1 cellular context compared by ENCODE assay signal in genomic region chr1:61338899-61339298, GRCh38.
TF ChIP-seq lines count a peak whose summit lies in the region.

No MANE protein-coding gene starts in this region.

TF ChIP-seq in HepG2, 621 proteins besides CTCF, POLR2A, EP300 and RAD21 (continued from another document and continues in another):
- TF ChIP-seq, protein P1, sequence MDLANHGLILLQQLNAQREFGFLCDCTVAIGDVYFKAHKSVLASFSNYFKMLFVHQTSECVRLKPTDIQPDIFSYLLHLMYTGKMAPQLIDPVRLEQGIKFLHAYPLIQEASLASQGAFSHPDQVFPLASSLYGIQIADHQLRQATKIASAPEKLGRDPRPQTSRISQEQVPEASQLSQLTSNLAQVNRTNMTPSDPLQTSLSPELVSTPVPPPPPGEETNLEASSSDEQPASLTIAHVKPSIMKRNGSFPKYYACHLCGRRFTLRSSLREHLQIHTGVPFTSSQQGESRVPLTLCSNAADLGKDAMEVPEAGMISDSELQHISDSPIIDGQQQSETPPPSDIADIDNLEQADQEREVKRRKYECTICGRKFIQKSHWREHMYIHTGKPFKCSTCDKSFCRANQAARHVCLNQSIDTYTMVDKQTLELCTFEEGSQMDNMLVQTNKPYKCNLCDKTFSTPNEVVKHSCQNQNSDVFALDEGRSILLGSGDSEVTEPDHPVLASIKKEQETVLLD (CRISPR knock-in tag; IDR thresholded peaks at IDR 0.05; ENCODE audit: low read depth) = no peak
- no peak for TF ChIP-seq AGO1 (IDR thresholded peaks at IDR 0.05; ENCODE audit: low read depth, low read length, poor library complexity, severe bottlenecking)
- TF ChIP-seq SATB2 (CRISPR knock-in tag; IDR thresholded peaks at IDR 0.05) = no peak
- TF ChIP-seq, protein P2, sequence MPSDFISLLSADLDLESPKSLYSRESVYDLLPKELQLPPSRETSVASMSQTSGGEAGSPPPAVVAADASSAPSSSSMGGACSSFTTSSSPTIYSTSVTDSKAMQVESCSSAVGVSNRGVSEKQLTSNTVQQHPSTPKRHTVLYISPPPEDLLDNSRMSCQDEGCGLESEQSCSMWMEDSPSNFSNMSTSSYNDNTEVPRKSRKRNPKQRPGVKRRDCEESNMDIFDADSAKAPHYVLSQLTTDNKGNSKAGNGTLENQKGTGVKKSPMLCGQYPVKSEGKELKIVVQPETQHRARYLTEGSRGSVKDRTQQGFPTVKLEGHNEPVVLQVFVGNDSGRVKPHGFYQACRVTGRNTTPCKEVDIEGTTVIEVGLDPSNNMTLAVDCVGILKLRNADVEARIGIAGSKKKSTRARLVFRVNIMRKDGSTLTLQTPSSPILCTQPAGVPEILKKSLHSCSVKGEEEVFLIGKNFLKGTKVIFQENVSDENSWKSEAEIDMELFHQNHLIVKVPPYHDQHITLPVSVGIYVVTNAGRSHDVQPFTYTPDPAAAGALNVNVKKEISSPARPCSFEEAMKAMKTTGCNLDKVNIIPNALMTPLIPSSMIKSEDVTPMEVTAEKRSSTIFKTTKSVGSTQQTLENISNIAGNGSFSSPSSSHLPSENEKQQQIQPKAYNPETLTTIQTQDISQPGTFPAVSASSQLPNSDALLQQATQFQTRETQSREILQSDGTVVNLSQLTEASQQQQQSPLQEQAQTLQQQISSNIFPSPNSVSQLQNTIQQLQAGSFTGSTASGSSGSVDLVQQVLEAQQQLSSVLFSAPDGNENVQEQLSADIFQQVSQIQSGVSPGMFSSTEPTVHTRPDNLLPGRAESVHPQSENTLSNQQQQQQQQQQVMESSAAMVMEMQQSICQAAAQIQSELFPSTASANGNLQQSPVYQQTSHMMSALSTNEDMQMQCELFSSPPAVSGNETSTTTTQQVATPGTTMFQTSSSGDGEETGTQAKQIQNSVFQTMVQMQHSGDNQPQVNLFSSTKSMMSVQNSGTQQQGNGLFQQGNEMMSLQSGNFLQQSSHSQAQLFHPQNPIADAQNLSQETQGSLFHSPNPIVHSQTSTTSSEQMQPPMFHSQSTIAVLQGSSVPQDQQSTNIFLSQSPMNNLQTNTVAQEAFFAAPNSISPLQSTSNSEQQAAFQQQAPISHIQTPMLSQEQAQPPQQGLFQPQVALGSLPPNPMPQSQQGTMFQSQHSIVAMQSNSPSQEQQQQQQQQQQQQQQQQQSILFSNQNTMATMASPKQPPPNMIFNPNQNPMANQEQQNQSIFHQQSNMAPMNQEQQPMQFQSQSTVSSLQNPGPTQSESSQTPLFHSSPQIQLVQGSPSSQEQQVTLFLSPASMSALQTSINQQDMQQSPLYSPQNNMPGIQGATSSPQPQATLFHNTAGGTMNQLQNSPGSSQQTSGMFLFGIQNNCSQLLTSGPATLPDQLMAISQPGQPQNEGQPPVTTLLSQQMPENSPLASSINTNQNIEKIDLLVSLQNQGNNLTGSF (CRISPR knock-in tag; IDR thresholded peaks at IDR 0.05) = no peak
- TF ChIP-seq ZNF256 (CRISPR knock-in tag; conservative IDR thresholded peaks at IDR 0.05) = no peak
- TF ChIP-seq, protein P3, sequence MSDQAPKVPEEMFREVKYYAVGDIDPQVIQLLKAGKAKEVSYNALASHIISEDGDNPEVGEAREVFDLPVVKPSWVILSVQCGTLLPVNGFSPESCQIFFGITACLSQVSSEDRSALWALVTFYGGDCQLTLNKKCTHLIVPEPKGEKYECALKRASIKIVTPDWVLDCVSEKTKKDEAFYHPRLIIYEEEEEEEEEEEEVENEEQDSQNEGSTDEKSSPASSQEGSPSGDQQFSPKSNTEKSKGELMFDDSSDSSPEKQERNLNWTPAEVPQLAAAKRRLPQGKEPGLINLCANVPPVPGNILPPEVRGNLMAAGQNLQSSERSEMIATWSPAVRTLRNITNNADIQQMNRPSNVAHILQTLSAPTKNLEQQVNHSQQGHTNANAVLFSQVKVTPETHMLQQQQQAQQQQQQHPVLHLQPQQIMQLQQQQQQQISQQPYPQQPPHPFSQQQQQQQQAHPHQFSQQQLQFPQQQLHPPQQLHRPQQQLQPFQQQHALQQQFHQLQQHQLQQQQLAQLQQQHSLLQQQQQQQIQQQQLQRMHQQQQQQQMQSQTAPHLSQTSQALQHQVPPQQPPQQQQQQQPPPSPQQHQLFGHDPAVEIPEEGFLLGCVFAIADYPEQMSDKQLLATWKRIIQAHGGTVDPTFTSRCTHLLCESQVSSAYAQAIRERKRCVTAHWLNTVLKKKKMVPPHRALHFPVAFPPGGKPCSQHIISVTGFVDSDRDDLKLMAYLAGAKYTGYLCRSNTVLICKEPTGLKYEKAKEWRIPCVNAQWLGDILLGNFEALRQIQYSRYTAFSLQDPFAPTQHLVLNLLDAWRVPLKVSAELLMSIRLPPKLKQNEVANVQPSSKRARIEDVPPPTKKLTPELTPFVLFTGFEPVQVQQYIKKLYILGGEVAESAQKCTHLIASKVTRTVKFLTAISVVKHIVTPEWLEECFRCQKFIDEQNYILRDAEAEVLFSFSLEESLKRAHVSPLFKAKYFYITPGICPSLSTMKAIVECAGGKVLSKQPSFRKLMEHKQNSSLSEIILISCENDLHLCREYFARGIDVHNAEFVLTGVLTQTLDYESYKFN (CRISPR knock-in tag; conservative IDR thresholded peaks at IDR 0.05) = peak; percentile 84
- no peak for TF ChIP-seq KDM2A (CRISPR knock-in tag; IDR thresholded peaks at IDR 0.05; ENCODE audit: borderline replicate concordance, low read depth)
- no peak for TF ChIP-seq ZNF253 (CRISPR knock-in tag; IDR thresholded peaks at IDR 0.05; ENCODE audit: borderline replicate concordance)
- TF ChIP-seq, protein P4, sequence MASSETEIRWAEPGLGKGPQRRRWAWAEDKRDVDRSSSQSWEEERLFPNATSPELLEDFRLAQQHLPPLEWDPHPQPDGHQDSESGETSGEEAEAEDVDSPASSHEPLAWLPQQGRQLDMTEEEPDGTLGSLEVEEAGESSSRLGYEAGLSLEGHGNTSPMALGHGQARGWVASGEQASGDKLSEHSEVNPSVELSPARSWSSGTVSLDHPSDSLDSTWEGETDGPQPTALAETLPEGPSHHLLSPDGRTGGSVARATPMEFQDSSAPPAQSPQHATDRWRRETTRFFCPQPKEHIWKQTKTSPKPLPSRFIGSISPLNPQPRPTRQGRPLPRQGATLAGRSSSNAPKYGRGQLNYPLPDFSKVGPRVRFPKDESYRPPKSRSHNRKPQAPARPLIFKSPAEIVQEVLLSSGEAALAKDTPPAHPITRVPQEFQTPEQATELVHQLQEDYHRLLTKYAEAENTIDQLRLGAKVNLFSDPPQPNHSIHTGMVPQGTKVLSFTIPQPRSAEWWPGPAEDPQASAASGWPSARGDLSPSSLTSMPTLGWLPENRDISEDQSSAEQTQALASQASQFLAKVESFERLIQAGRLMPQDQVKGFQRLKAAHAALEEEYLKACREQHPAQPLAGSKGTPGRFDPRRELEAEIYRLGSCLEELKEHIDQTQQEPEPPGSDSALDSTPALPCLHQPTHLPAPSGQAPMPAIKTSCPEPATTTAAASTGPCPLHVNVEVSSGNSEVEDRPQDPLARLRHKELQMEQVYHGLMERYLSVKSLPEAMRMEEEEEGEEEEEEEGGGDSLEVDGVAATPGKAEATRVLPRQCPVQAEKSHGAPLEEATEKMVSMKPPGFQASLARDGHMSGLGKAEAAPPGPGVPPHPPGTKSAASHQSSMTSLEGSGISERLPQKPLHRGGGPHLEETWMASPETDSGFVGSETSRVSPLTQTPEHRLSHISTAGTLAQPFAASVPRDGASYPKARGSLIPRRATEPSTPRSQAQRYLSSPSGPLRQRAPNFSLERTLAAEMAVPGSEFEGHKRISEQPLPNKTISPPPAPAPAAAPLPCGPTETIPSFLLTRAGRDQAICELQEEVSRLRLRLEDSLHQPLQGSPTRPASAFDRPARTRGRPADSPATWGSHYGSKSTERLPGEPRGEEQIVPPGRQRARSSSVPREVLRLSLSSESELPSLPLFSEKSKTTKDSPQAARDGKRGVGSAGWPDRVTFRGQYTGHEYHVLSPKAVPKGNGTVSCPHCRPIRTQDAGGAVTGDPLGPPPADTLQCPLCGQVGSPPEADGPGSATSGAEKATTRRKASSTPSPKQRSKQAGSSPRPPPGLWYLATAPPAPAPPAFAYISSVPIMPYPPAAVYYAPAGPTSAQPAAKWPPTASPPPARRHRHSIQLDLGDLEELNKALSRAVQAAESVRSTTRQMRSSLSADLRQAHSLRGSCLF (CRISPR knock-in tag; IDR thresholded peaks at IDR 0.05; ENCODE audit: borderline replicate concordance) = no peak
- no peak for TF ChIP-seq HMGXB4 (CRISPR knock-in tag; IDR thresholded peaks at IDR 0.05; ENCODE audit: borderline replicate concordance in 1 of 2, low read depth in 1 of 2)
- TF ChIP-seq ZNF3 (CRISPR knock-in tag; IDR thresholded peaks at IDR 0.05) = no peak
- TF ChIP-seq ZSCAN12 (CRISPR knock-in tag; IDR thresholded peaks at IDR 0.05) = no peak
- TF ChIP-seq HCFC1 (IDR thresholded peaks at IDR 0.05; ENCODE audit: low read depth, low read length) = no peak
- TF ChIP-seq ZSCAN22 (CRISPR knock-in tag; IDR thresholded peaks at IDR 0.05) = no peak
- TF ChIP-seq SNAPC2 (CRISPR knock-in tag; IDR thresholded peaks at IDR 0.05) = no peak
- TF ChIP-seq, protein P5, sequence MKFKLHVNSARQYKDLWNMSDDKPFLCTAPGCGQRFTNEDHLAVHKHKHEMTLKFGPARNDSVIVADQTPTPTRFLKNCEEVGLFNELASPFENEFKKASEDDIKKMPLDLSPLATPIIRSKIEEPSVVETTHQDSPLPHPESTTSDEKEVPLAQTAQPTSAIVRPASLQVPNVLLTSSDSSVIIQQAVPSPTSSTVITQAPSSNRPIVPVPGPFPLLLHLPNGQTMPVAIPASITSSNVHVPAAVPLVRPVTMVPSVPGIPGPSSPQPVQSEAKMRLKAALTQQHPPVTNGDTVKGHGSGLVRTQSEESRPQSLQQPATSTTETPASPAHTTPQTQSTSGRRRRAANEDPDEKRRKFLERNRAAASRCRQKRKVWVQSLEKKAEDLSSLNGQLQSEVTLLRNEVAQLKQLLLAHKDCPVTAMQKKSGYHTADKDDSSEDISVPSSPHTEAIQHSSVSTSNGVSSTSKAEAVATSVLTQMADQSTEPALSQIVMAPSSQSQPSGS (CRISPR knock-in tag; IDR thresholded peaks at IDR 0.05) = peak; percentile 82; the same call in 1 of the 2 replicates
- peak; percentile 49; the same call in 1 of the 2 replicates for TF ChIP-seq THAP11 (CRISPR knock-in tag; IDR thresholded peaks at IDR 0.05)
- no peak for TF ChIP-seq ZUFSP (CRISPR knock-in tag; IDR thresholded peaks at IDR 0.05; ENCODE audit: borderline replicate concordance)
- TF ChIP-seq POLR2AphosphoS2 (IDR thresholded peaks at IDR 0.05; ENCODE audit: low read depth, low read length) = no peak
- TF ChIP-seq ZKSCAN5 (CRISPR knock-in tag; IDR thresholded peaks at IDR 0.05) = no peak
- TF ChIP-seq CBFB (CRISPR knock-in tag; IDR thresholded peaks at IDR 0.05) = 0 out of 2 replicates have a peak, but pooled peaks have one; percentile 44
- no peak for TF ChIP-seq RCOR2 (CRISPR knock-in tag; IDR thresholded peaks at IDR 0.05)
- TF ChIP-seq ZNF496 (CRISPR knock-in tag; IDR thresholded peaks at IDR 0.05; ENCODE audit: insufficient replicate concordance) = no peak
- TF ChIP-seq ZNF567 (CRISPR knock-in tag; IDR thresholded peaks at IDR 0.05; ENCODE audit: borderline replicate concordance) = no peak
- no peak for TF ChIP-seq PHB2 (IDR thresholded peaks at IDR 0.05; ENCODE audit: partially characterized antibody)
- TF ChIP-seq KMT2A (CRISPR knock-in tag; IDR thresholded peaks at IDR 0.05) = peak; percentile 44; the same call in 1 of the 2 replicates
- no peak for TF ChIP-seq GZF1 (CRISPR knock-in tag; IDR thresholded peaks at IDR 0.05)
- TF ChIP-seq ZBTB8A (CRISPR knock-in tag; IDR thresholded peaks at IDR 0.05; ENCODE audit: borderline replicate concordance, low read depth) = no peak
- TF ChIP-seq TGIF2 (CRISPR knock-in tag; IDR thresholded peaks at IDR 0.05) = no peak
- TF ChIP-seq, protein P6, sequence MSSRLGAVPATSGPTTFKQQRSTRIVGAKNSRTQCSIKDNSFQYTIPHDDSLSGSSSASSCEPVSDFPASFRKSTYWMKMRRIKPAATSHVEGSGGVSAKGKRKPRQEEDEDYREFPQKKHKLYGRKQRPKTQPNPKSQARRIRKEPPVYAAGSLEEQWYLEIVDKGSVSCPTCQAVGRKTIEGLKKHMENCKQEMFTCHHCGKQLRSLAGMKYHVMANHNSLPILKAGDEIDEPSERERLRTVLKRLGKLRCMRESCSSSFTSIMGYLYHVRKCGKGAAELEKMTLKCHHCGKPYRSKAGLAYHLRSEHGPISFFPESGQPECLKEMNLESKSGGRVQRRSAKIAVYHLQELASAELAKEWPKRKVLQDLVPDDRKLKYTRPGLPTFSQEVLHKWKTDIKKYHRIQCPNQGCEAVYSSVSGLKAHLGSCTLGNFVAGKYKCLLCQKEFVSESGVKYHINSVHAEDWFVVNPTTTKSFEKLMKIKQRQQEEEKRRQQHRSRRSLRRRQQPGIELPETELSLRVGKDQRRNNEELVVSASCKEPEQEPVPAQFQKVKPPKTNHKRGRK (CRISPR knock-in tag; IDR thresholded peaks at IDR 0.05) = no peak
